Comparison of ENCODE assay signal across 8 cellular contexts in genomic region chr14:85415015-85415712, GRCh38.
DNase-seq lines count a peak whose midpoint lies in the region; ATAC-seq and TF ChIP-seq lines count a peak whose summit lies in the region.

No MANE protein-coding gene starts in this region.

- no peaks in the 10 kb centered on the region for H3F3A ChIP-seq in GM23338 (replicated peaks; ENCODE audit: low read depth)

- H3K36me3 Mint-ChIP-seq in GM23338 (ENCODE audit: low read depth) (no peaks in the 10 kb centered on the region), T-cell (no peaks in the 10 kb centered on the region)
- no peaks in the 10 kb centered on the region for H3K36me3 Mint-ChIP-seq in activated CD4-positive, alpha-beta T cell treated with anti-CD3 and anti-CD28 coated beads, Interleukin-2, amount 10 ng/mL, durations not matched to agents 7 days and 5 days (ENCODE audit: low read depth)

- H3K9me3 ChIP-seq in RWPE2 (ENCODE audit: severe bottlenecking) = no peaks in the 10 kb centered on the region

- H2AFZ ChIP-seq in GM23338 = no peak overlapping the region

- H3K9me3 Mint-ChIP-seq in GM23338 (no peaks in the 10 kb centered on the region), T-cell (peaks cover 3 to 8% (median 7%) of the 10 kb centered on the region in 3 donors)
- H3K9me3 Mint-ChIP-seq in activated CD4-positive, alpha-beta T cell treated with anti-CD3 and anti-CD28 coated beads, Interleukin-2, amount 10 ng/mL, durations not matched to agents 7 days and 5 days = no peaks in the 10 kb centered on the region

- no peaks in the 10 kb centered on the region for H3K4me1 Mint-ChIP-seq in GM23338
- no peaks in the 10 kb centered on the region for H3K4me1 Mint-ChIP-seq in T-cell
- H3K4me1 Mint-ChIP-seq in activated CD4-positive, alpha-beta T cell treated with anti-CD3 and anti-CD28 coated beads, Interleukin-2, amount 10 ng/mL, durations not matched to agents 7 days and 5 days = no peaks in the 10 kb centered on the region

- DNase-seq in GM23338 (ENCODE audit: low spot score) = peak; percentile 61
- peak; percentile 92 for DNase-seq in RWPE2 (ENCODE audit: low spot score)
- DNase-seq in foreskin keratinocyte = peak; percentile 99 to 100
- no peak for DNase-seq in retinal pigment epithelial cell (ENCODE audit: low read depth)
- DNase-seq in T-cell = no peak
- DNase-seq in NCI-H510A (lab: John Stamatoyannopoulos, UW) = no peak
- DNase-seq in activated CD4-positive, alpha-beta T cell treated with anti-CD3 and anti-CD28 coated beads, Interleukin-2, amount 10 ng/mL, durations not matched to agents 7 days and 5 days = no peak
- no peak for DNase-seq in mesenteric fat pad (ENCODE audit: low spot score)

- CTCF ChIA-PET in T-cell (lab: Charles Lee) = no interaction called here
- CTCF ChIA-PET in activated CD4-positive, alpha-beta T cell treated with anti-CD3 and anti-CD28 coated beads, Interleukin-2, amount 10 ng/mL, durations not matched to agents 7 days and 5 days (lab: Charles Lee) = no interaction called here

- no peaks in the 10 kb centered on the region for H3K9me2 ChIP-seq in GM23338 (ENCODE audit: insufficient read depth)

- H4K20me1 ChIP-seq in GM23338 (replicated peaks; ENCODE audit: insufficient read depth) = no peaks in the 10 kb centered on the region

- no peak overlapping the region for H3K4me2 ChIP-seq in GM23338

- H3K4me3 Mint-ChIP-seq in GM23338 = no peak overlapping the region
- H3K4me3 Mint-ChIP-seq in T-cell = no peak overlapping the region
- H3K4me3 Mint-ChIP-seq in activated CD4-positive, alpha-beta T cell treated with anti-CD3 and anti-CD28 coated beads, Interleukin-2, amount 10 ng/mL, durations not matched to agents 7 days and 5 days = no peak overlapping the region

- H3K27me3 Mint-ChIP-seq in GM23338 (ENCODE audit: insufficient read depth, low read depth, poor library complexity) = no peaks in the 10 kb centered on the region
- no peaks in the 10 kb centered on the region for H3K27me3 Mint-ChIP-seq in T-cell
- H3K27me3 Mint-ChIP-seq in activated CD4-positive, alpha-beta T cell treated with anti-CD3 and anti-CD28 coated beads, Interleukin-2, amount 10 ng/mL, durations not matched to agents 7 days and 5 days = no peaks in the 10 kb centered on the region

- POLR2A ChIA-PET in T-cell (lab: Charles Lee) = no interaction called here
- POLR2A ChIA-PET in activated CD4-positive, alpha-beta T cell treated with anti-CD3 and anti-CD28 coated beads, Interleukin-2, amount 10 ng/mL, durations not matched to agents 7 days and 5 days (lab: Charles Lee) = no interaction called here

- no peak overlapping the region for H3K27ac Mint-ChIP-seq in GM23338
- no peak overlapping the region for H3K27ac Mint-ChIP-seq in T-cell
- no peak overlapping the region for H3K27ac Mint-ChIP-seq in activated CD4-positive, alpha-beta T cell treated with anti-CD3 and anti-CD28 coated beads, Interleukin-2, amount 10 ng/mL, durations not matched to agents 7 days and 5 days

- no peaks in the 10 kb centered on the region for H3K36me3 ChIP-seq in GM23338 (ENCODE audit: insufficient read depth)
- H3K36me3 ChIP-seq in RWPE2 (ENCODE audit: low read depth) = no peaks in the 10 kb centered on the region

- H3K79me2 ChIP-seq in GM23338 (replicated peaks; ENCODE audit: insufficient read depth) = no peaks in the 10 kb centered on the region

- H3K27me3 ChIP-seq in GM23338 (ENCODE audit: insufficient read depth) (no peaks in the 10 kb centered on the region), RWPE2 (ENCODE audit: insufficient read depth, poor library complexity, severe bottlenecking) (no peaks in the 10 kb centered on the region), foreskin keratinocyte (no peaks in the 10 kb centered on the region)

- no peak overlapping the region for H3K27ac ChIP-seq in GM23338 (ENCODE audit: low read depth)
- H3K27ac ChIP-seq in RWPE2 (ENCODE audit: poor library complexity, severe bottlenecking) = peak overlapping the region; percentile 98
- peak overlapping the region; percentile 94 for H3K27ac ChIP-seq in foreskin keratinocyte

- no peak overlapping the region for H3K4me3 ChIP-seq in GM23338
- H3K4me3 ChIP-seq in RWPE2 (ENCODE audit: severe bottlenecking) = no peak overlapping the region
- H3K4me3 ChIP-seq in retinal pigment epithelial cell (ENCODE audit: low read length) = no peak overlapping the region

- ATAC-seq in GM23338 = peak; percentile 86
- peak; percentile 94 for ATAC-seq in RWPE2 (ENCODE audit: low read depth)
- peak; percentile 99 for ATAC-seq in foreskin keratinocyte
- no peak for ATAC-seq in T-cell (replicated peaks in 1 of 4)

- TF ChIP-seq CTCF in GM23338 (conservative IDR thresholded peaks at IDR 0.05; ENCODE audit: low read depth in 2 of 2) (peak; percentile 57 to 64), RWPE2 (IDR thresholded peaks at IDR 0.05; ENCODE audit: poor library complexity, severe bottlenecking) (peak; percentile 96), foreskin keratinocyte (conservative IDR thresholded peaks at IDR 0.05) (peak; percentile 92), retinal pigment epithelial cell (conservative IDR thresholded peaks at IDR 0.05; ENCODE audit: low read depth, low read length) (peak; percentile 40)

- H3K4me1 ChIP-seq in GM23338 (ENCODE audit: insufficient read depth) (no peaks in the 10 kb centered on the region), RWPE2 (ENCODE audit: insufficient read depth, poor library complexity, severe bottlenecking) (peaks cover 52% of the 10 kb centered on the region), foreskin keratinocyte (peaks cover 36% of the 10 kb centered on the region)

TF ChIP-seq in GM23338, 12 proteins besides CTCF, POLR2A, EP300 and RAD21 (continues in another document):
- TF ChIP-seq STAT1 (IDR thresholded peaks at IDR 0.05; ENCODE audit: unreplicated experiment) (no peak), NANOG (IDR thresholded peaks at IDR 0.05; ENCODE audit: borderline replicate concordance) (no peak), ZNF462 (CRISPR knock-in tag; IDR thresholded peaks at IDR 0.05) (no peak), POLR2AphosphoS5 (IDR thresholded peaks at IDR 0.05; ENCODE audit: low read depth) (no peak), CREB1 (CRISPR knock-in tag; IDR thresholded peaks at IDR 0.05; ENCODE audit: low read depth) (no peak)

Comparison
In these comparisons a context has a peak if more than half of its experiments do, and no peak if none do; other contexts are left out.
1. ATAC-seq: peak in GM23338 (single experiment), RWPE2 (single experiment) and foreskin keratinocyte (single experiment); none in T-cell (0 of 4).
2. DNase-seq: peak in GM23338 (single experiment), RWPE2 (single experiment) and foreskin keratinocyte (2 of 2); none in retinal pigment epithelial cell (single experiment), T-cell (0 of 34), NCI-H510A (single experiment), activated CD4-positive, alpha-beta T cell treated with anti-CD3 and anti-CD28 coated beads, Interleukin-2, amount 10 ng/mL, durations not matched to agents 7 days and 5 days (single experiment) and mesenteric fat pad (single experiment).
3. CTCF ChIP-seq: peak in every context shown above with its lines; median percentile 96 in RWPE2; 92 in foreskin keratinocyte; 60 in GM23338; 40 in retinal pigment epithelial cell.